23 cellular contexts compared by ENCODE assay signal in genomic region chr2:50783116-50783515, GRCh38.
"Had no signal": no experiment of that assay in that cellular context is flagged by ENCODE, and none has a peak within 500 bp of the region (broad histone marks: within the 10 kb centered on the region; RNA-seq: fewer than 3 reads in every experiment).

No MANE protein-coding gene starts in this region.

- H3K4me1 Mint-ChIP-seq: IgD-negative memory B cell, T-cell had no signal

- H3K4me3 Mint-ChIP-seq: IgD-negative memory B cell, T-cell had no signal

- DNase-seq: Kasumi-1; MM.1S; NCI-H1092 treated with DMSO at 0.1 percent for 48 hours; NCI-H1436; NCI-H187; NCI-H2029; NCI-H2081 treated with DMSO at 0.1 percent for 48 hours; NCI-H2171; NCI-H226; NCI-H510A treated with DMSO at 0.1 percent for 48 hours; NCI-H526; NCI-H748 treated with DMSO at 0.1 percent for 48 hours; NK-92 treated with Interleukin-12 subunit alpha and Interleukin-12 subunit beta, amount 100 ng/mL, for 24 hours; SHP77; SK-N-SH; SW 1271; T-cell had no signal

- H3K27me3 Mint-ChIP-seq: IgD-negative memory B cell, T-cell had no signal

- H3K4me3 ChIP-seq: K562 had no signal

- ATAC-seq: K562, Panc1, T-cell had no signal

- H3K9ac ChIP-seq: KMS-11, SK-N-SH had no signal

- H3K27ac Mint-ChIP-seq: IgD-negative memory B cell, T-cell had no signal

- H3K9me3 ChIP-seq: SK-N-SH had no signal

- H3K36me3 Mint-ChIP-seq: IgD-negative memory B cell, T-cell had no signal

- H3K27ac ChIP-seq: HL-60, KMS-11, RWPE1 had no signal
